In genomic region chr13:113726961-113727411, GRCh38 we compare ENCODE assay signal across 13 cellular contexts. TPM values are rescaled to one million over a fixed set of nuclear protein-coding genes. Genes with fewer than 3 reads are reported as not detected.
A peak's percentile ranks its signal among the peaks of the same experiment; 100 is the strongest.
DNase-seq lines count a peak whose midpoint lies in the region; ATAC-seq and TF ChIP-seq lines count a peak whose summit lies in the region.
"Had no signal": no experiment of that assay in that cellular context is flagged by ENCODE, and none has a peak within 500 bp of the region (broad histone marks: within the 10 kb centered on the region; RNA-seq: fewer than 3 reads in every experiment).

No MANE protein-coding gene starts in this region.

- 76 to 89% (median 87%) methylated on average over 8 to 10 of the region's 10 CpGs for WGBS in spleen, 5 donors

- peak overlapping the region; percentile 73 for H3K27ac Mint-ChIP-seq in activated CD8-positive, alpha-beta memory T cell treated with anti-CD3 and anti-CD28 coated beads, Interleukin-2, amount 10 ng/mL, durations not matched to agents 7 days and 5 days
- peak overlapping the region; percentile 63 to 75 for H3K27ac Mint-ChIP-seq in T-cell

- H3K4me3 Mint-ChIP-seq in activated CD8-positive, alpha-beta memory T cell treated with anti-CD3 and anti-CD28 coated beads, Interleukin-2, amount 10 ng/mL, durations not matched to agents 7 days and 5 days: no peak overlapping the region
- peak overlapping the region in 2 of 3 donors; percentile 39 to 76 for H3K4me3 Mint-ChIP-seq in T-cell

- no peak for ATAC-seq in activated CD8-positive, alpha-beta memory T cell treated with anti-CD3 and anti-CD28 coated beads, Interleukin-2, amount 10 ng/mL, durations not matched to agents 7 days and 5 days
- ATAC-seq in T-cell (replicated peaks in 1 of 4): no peak
- ATAC-seq in GM19328 (IDR thresholded peaks at IDR 0.05; ENCODE audit: unreplicated experiment): no peak
- ATAC-seq: stimulated activated naive CD8-positive, alpha-beta T cell treated with anti-CD3 and anti-CD28 coated beads, Interleukin-15, amount 100 ng/mL, for 72 hours had no signal

- peaks cover 5% of the 10 kb centered on the region for H3K4me1 Mint-ChIP-seq in activated CD8-positive, alpha-beta memory T cell treated with anti-CD3 and anti-CD28 coated beads, Interleukin-2, amount 10 ng/mL, durations not matched to agents 7 days and 5 days
- H3K4me1 Mint-ChIP-seq in T-cell: peaks cover 7 to 17% (median 10%) of the 10 kb centered on the region in 3 donors

- POLR2A ChIA-PET in T-cell (lab: Charles Lee): no interaction called here

- H3K27me3 ChIP-seq in spleen (replicated peaks in 1 of 7): peaks cover 0 to 32% (median 5%) of the 10 kb centered on the region in 7 donors

- H3K4me3 ChIP-seq in spleen: no peak overlapping the region

- no peaks in the 10 kb centered on the region for H3K36me3 Mint-ChIP-seq in activated CD8-positive, alpha-beta memory T cell treated with anti-CD3 and anti-CD28 coated beads, Interleukin-2, amount 10 ng/mL, durations not matched to agents 7 days and 5 days
- no peaks in the 10 kb centered on the region for H3K36me3 Mint-ChIP-seq in T-cell
- H3K36me3 Mint-ChIP-seq: CD14-positive monocyte had no signal

- peaks cover 1% of the 10 kb centered on the region for H3K9me3 Mint-ChIP-seq in activated CD8-positive, alpha-beta memory T cell treated with anti-CD3 and anti-CD28 coated beads, Interleukin-2, amount 10 ng/mL, durations not matched to agents 7 days and 5 days (ENCODE audit: low read depth)
- no peaks in the 10 kb centered on the region for H3K9me3 Mint-ChIP-seq in T-cell
- H3K9me3 Mint-ChIP-seq: dendritic cell treated with granulocyte-macrophage colony-stimulating factor and Interleukin-4, amounts not matched to agents 40 ng/mL and 50 ng/mL, for 4 days; stimulated activated naive CD8-positive, alpha-beta T cell treated with anti-CD3 and anti-CD28 coated beads, Interleukin-15, amount 100 ng/mL, for 72 hours had no signal

- no peaks in the 10 kb centered on the region for H3K36me3 ChIP-seq in spleen

- intact Hi-C loops in spleen (cut with DNase I; ENCODE audit: low total_unique reads): no loop called here

- no peak for TF ChIP-seq CTCF in spleen (IDR thresholded peaks at IDR 0.05 in 8 of 11, conservative IDR thresholded peaks at IDR 0.05 in 3 of 11)

- TF ChIP-seq POLR2A in spleen (IDR thresholded peaks at IDR 0.05): no peak

- DNase-seq in activated CD8-positive, alpha-beta memory T cell treated with anti-CD3 and anti-CD28 coated beads, Interleukin-2, amount 10 ng/mL, durations not matched to agents 7 days and 5 days: no peak
- DNase-seq in activated CD8-positive, alpha-beta memory T cell treated with anti-CD3 and anti-CD28 coated beads, Interleukin-2, amount 50 U/mL, for 48 hours: no peak
- no peak for DNase-seq in T-cell
- DNase-seq in glomerular visceral epithelial cell (ENCODE audit: extremely low spot score): peak; percentile 43
- DNase-seq in spleen: peak; percentile 86
- DNase-seq in T-helper 9 cell: no peak
- DNase-seq in effector CD4-positive, alpha-beta T cell: no peak

- CTCF ChIA-PET in activated CD8-positive, alpha-beta memory T cell treated with anti-CD3 and anti-CD28 coated beads, Interleukin-2, amount 10 ng/mL, durations not matched to agents 7 days and 5 days (lab: Charles Lee): interaction anchor here (0.7 kb wide), 1 partner anchor 89 kb away, joined by 3 read pairs; no protein-coding TSS in a partner anchor
- CTCF ChIA-PET in T-cell (lab: Charles Lee): no interaction called here

- peak overlapping the region in 1 of 8 donors; percentile 55 for H3K27ac ChIP-seq in spleen

- H3K9me3 ChIP-seq in spleen: peaks cover 0 to 23% (median 4%) of the 10 kb centered on the region in 8 donors

- peaks cover 11% of the 10 kb centered on the region for H3K27me3 Mint-ChIP-seq in activated CD8-positive, alpha-beta memory T cell treated with anti-CD3 and anti-CD28 coated beads, Interleukin-2, amount 10 ng/mL, durations not matched to agents 7 days and 5 days
- H3K27me3 Mint-ChIP-seq in T-cell: peaks cover 9 to 16% of the 10 kb centered on the region in 2 donors

- peaks cover 0 to 24% (median 8%) of the 10 kb centered on the region in 6 donors for H3K4me1 ChIP-seq in spleen

RNA-seq across cellular contexts. Expression of gene TMEM255B, which starts 32.0 kb away (rescaled TPM):
- 1 to 10 TPM in 1 of 2 experiments, under 1 TPM in 1; 0.87 to 1.3 TPM for total RNA-seq in activated CD8-positive, alpha-beta memory T cell treated with anti-CD3 and anti-CD28 coated beads, Interleukin-2, amount 10 ng/mL, durations not matched to agents 7 days and 5 days
- total RNA-seq in T-cell (1 to 10 TPM in 2 of 5 donors, under 1 TPM in 3; 0.76 to 1.2 (median 0.89) TPM), spleen (10 to 100 TPM in 6 of 7 donors, 1 to 10 TPM in 1; 5.7 to 26.9 (median 22.2) TPM)
- 10 to 100 TPM in 2 of 3 donors, 1 to 10 TPM in 1; 6.0 to 13.0 (median 10.3) TPM for polyA plus RNA-seq in spleen

RNA-seq across cellular contexts. Expression of gene GRK1, which starts 60.0 kb away (rescaled TPM):
- not detected for total RNA-seq in activated CD8-positive, alpha-beta memory T cell treated with anti-CD3 and anti-CD28 coated beads, Interleukin-2, amount 10 ng/mL, durations not matched to agents 7 days and 5 days
- total RNA-seq in T-cell: not detected
- total RNA-seq in spleen: not detected
- not detected for polyA plus RNA-seq in spleen
- total RNA-seq: smooth muscle cell had no signal
- polyA plus RNA-seq: CD14-positive monocyte, keratinocyte, smooth muscle cell had no signal

Comparison
In these comparisons a context has a peak if more than half of its experiments do, and no peak if none do; other contexts are left out.
1. DNase-seq: peak in glomerular visceral epithelial cell (single experiment) and spleen (single experiment); none in activated CD8-positive, alpha-beta memory T cell treated with anti-CD3 and anti-CD28 coated beads, Interleukin-2, amount 10 ng/mL, durations not matched to agents 7 days and 5 days (single experiment), activated CD8-positive, alpha-beta memory T cell treated with anti-CD3 and anti-CD28 coated beads, Interleukin-2, amount 50 U/mL, for 48 hours (single experiment), T-cell (0 of 34), T-helper 9 cell (single experiment) and effector CD4-positive, alpha-beta T cell (single experiment).